Comparison of ENCODE assay signal across 18 cellular contexts in the genomic region with DNA sequence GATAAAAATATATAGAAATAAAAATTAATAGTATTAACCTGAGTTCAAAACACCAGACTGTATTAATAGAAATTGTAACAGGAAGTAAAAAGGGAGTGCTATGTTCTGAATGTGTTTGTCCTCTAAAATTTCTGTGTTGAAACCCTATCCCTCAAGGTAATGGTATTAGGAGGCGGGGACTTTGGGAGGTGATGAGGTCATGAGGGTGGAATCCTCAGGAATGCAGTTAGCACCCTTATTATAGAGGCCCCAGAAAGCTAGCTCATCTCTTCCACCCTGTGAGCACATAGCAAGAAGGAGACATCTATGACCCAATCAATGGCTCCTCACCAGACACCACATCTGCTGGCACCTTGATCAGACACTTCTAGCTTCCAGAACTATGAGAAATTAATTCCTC.
"Had no signal": no experiment of that assay in that cellular context is flagged by ENCODE, and none has a peak within 500 bp of the region (broad histone marks: within the 10 kb centered on the region; RNA-seq: fewer than 3 reads in every experiment).

No MANE protein-coding gene starts in this region.

- H3K27me3 ChIP-seq: neutrophil, tibial nerve had no signal

- ATAC-seq: left lobe of liver; mucosa of descending colon; naive thymus-derived CD8-positive, alpha-beta T cell; psoas muscle; sciatic nerve; stimulated activated memory B cell treated with anti-CD40 and anti-IgM and Interleukin-4, amounts not matched to agents 10 μg/mL and 1 μg/mL and 100 μg/mL, for 72 hours had no signal

- H3K9me3 ChIP-seq: esophagus muscularis mucosa, mucosa of descending colon, neutrophil, psoas muscle, spleen, tibial nerve had no signal

- H3K4me1 ChIP-seq: esophagus muscularis mucosa, psoas muscle, tibial nerve had no signal

- DNase-seq: effector memory CD4-positive, alpha-beta T cell; kidney glomerular epithelial cell; mammary epithelial cell; mucosa of descending colon; naive thymus-derived CD8-positive, alpha-beta T cell; psoas muscle; retina; spleen; stimulated activated CD4-positive, alpha-beta T cell treated with anti-CD3 and anti-CD28 coated beads, Interleukin-15, amount 100 ng/mL, for 24 hours; stimulated activated CD4-positive, alpha-beta T cell treated with anti-CD3 and anti-CD28 coated beads, Interleukin-1b, Interleukin-23, amount 100 ng/mL, for 48 hours; stimulated activated CD4-positive, alpha-beta T cell treated with anti-CD3 and anti-CD28 coated beads, Interleukin-4, amount 100 ng/mL, for 24 hours had no signal

- H3K36me3 ChIP-seq: esophagus muscularis mucosa, neutrophil, spleen, tibial nerve had no signal

- H3K27ac ChIP-seq: epithelial cell of prostate, esophagus muscularis mucosa, neutrophil, psoas muscle, spleen, tibial nerve had no signal

- H3K4me3 ChIP-seq: esophagus muscularis mucosa, mucosa of descending colon, psoas muscle, spleen, tibial nerve had no signal
